ENCODE assay signal across 32 cellular contexts in the genomic region with DNA sequence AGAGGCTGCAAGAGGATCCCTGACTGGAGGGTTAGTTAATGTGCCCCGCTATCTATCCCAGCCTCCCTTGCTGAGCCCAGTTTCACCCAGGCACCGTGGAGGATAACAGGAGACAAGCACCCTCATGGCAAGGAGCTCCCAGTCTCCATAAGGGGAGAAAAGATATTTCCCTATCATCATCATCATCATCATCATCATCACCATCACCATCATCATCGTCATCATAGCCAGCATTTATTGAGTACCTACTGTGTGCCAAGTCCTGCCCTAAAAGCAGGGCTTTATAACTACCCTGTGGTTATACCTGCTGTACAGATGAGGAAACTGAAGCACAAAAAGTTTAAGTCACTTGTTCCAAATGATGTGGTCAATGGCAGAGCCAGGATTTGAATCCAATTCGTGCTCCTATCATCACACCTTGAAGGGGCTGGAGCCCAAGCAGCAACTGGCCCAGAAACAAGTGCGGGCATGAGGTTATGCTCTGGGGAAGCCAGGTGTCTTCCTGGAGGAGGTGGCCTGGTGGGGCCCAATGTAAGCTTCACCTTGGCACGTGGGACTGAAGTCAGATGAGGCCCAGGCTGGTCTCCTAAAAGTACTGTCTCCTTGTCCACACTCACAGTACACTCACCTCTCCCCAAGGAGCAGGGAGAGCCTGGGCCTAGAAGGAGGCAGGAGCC. TPM values are rescaled to one million over a fixed set of nuclear protein-coding genes. Genes with fewer than 3 reads are reported as not detected.
"Had no signal": no experiment of that assay in that cellular context is flagged by ENCODE, and none has a peak within 500 bp of the region (broad histone marks: within the 10 kb centered on the region; RNA-seq: fewer than 3 reads in every experiment).

No MANE protein-coding gene starts in this region.

- FAIRE-seq: islet of Langerhans, pancreas, urothelium cell line had no signal

- H3K4me1 ChIP-seq: esophagus squamous epithelium, left lung, testis, tibial artery had no signal

- H3K4me3 ChIP-seq: coronary artery, esophagus squamous epithelium, heart right ventricle, left lung, pancreas, smooth muscle cell, stomach, testis, tibial artery had no signal

- H3K9me3 ChIP-seq: esophagus squamous epithelium, heart right ventricle, left lung, pancreas, stomach, testis, tibial artery had no signal

- H3K27me3 ChIP-seq: pancreas, testis had no signal

- ATAC-seq: heart right ventricle; left cardiac atrium; left lung; naive thymus-derived CD4-positive, alpha-beta T cell; sciatic nerve; stimulated activated effector memory CD8-positive, alpha-beta T cell treated with anti-CD3 and anti-CD28 coated beads, Interleukin-12 subunit alpha, Interleukin-12 subunit beta, amount 100 ng/mL, for 72 hours had no signal

- H3K36me3 Mint-ChIP-seq: naive thymus-derived CD4-positive, alpha-beta T cell; stimulated activated effector memory CD8-positive, alpha-beta T cell treated with anti-CD3 and anti-CD28 coated beads, Interleukin-12 subunit alpha, Interleukin-12 subunit beta, amount 100 ng/mL, for 72 hours; type B pancreatic cell had no signal

- H3K9me3 Mint-ChIP-seq: naive thymus-derived CD4-positive, alpha-beta T cell; nephron progenitor cell; stimulated activated effector memory CD8-positive, alpha-beta T cell treated with anti-CD3 and anti-CD28 coated beads, Interleukin-12 subunit alpha, Interleukin-12 subunit beta, amount 100 ng/mL, for 72 hours; type B pancreatic cell had no signal

- H3K27ac Mint-ChIP-seq: nephron progenitor cell; progenitor cell of endocrine pancreas; stimulated activated effector memory CD8-positive, alpha-beta T cell treated with anti-CD3 and anti-CD28 coated beads, Interleukin-12 subunit alpha, Interleukin-12 subunit beta, amount 100 ng/mL, for 72 hours; type B pancreatic cell had no signal

- H3K36me3 ChIP-seq: esophagus squamous epithelium, heart right ventricle, left lung, pancreas, stomach, tibial artery had no signal

- H3K4me2 ChIP-seq: smooth muscle cell had no signal

- H3K4me1 Mint-ChIP-seq: naive thymus-derived CD4-positive, alpha-beta T cell; stimulated activated effector memory CD8-positive, alpha-beta T cell treated with anti-CD3 and anti-CD28 coated beads, Interleukin-12 subunit alpha, Interleukin-12 subunit beta, amount 100 ng/mL, for 72 hours had no signal

- H3K27ac ChIP-seq: coronary artery, esophagus squamous epithelium, heart right ventricle, left lung, pancreas, stomach, testis, tibial artery had no signal

- DNase-seq: cerebellar nuclear complex; dermis blood vessel endothelial cell; effector memory CD4-positive, alpha-beta T cell; erythroblast; esophagus squamous epithelium; foreskin melanocyte; glutamatergic neuron; heart right ventricle; hippocampal formation; left cardiac atrium; left lung; mesendoderm; midbrain; naive thymus-derived CD4-positive, alpha-beta T cell; nephron progenitor cell; occipital lobe; stimulated activated CD4-positive, alpha-beta T cell treated with anti-CD3 and anti-CD28 coated beads, Interleukin-2, amount 100 ng/mL, for 24 hours; stimulated activated CD4-positive, alpha-beta T cell treated with anti-CD3 and anti-CD28 coated beads, Interleukin-4, amount 100 ng/mL, for 24 hours; stimulated activated naive CD4-positive, alpha-beta T cell treated with Interleukin-2 at 50 U/mL for 16 hours; stomach; testis had no signal

- H3K4me3 Mint-ChIP-seq: naive thymus-derived CD4-positive, alpha-beta T cell; nephron progenitor cell; stimulated activated effector memory CD8-positive, alpha-beta T cell treated with anti-CD3 and anti-CD28 coated beads, Interleukin-12 subunit alpha, Interleukin-12 subunit beta, amount 100 ng/mL, for 72 hours; type B pancreatic cell had no signal

RNA-seq across cellular contexts. Expression of gene GLP1R, which starts 10.0 kb away (rescaled TPM):
- total RNA-seq: dermis blood vessel endothelial cell; lung microvascular endothelial cell; naive thymus-derived CD4-positive, alpha-beta T cell; occipital lobe; smooth muscle cell had no signal
- polyA plus RNA-seq: naive thymus-derived CD4-positive, alpha-beta T cell; smooth muscle cell had no signal
